8 cellular contexts compared by ENCODE assay signal in genomic region chr5:139341689-139342422, GRCh38. TPM values are rescaled to one million over a fixed set of nuclear protein-coding genes. Genes with fewer than 3 reads are reported as not detected.
A peak's percentile ranks its signal among the peaks of the same experiment; 100 is the strongest.
DNase-seq lines count a peak whose midpoint lies in the region; ATAC-seq and TF ChIP-seq lines count a peak whose summit lies in the region.

PAIP2 (plus strand) TSS chr5:139341854; CDS start chr5:139363785, 21,931 bp downstream.

- H3K4me1 Mint-ChIP-seq in T-helper 1 cell treated with Interleukin-12 subunit alpha and Interleukin-12 subunit beta and Interleukin-4 antibody, amounts not matched to agents 30 μg/mL and 1 μg/mL, for 36 hours (ENCODE audit: low read depth): peaks cover 33% of the 10 kb centered on the region

- H3K4me3 Mint-ChIP-seq in T-helper 1 cell treated with Interleukin-12 subunit alpha and Interleukin-12 subunit beta and Interleukin-4 antibody, amounts not matched to agents 30 μg/mL and 1 μg/mL, for 36 hours: peak within 1 kb of the TSS; percentile 97

- no peaks in the 10 kb centered on the region for H3K27me3 Mint-ChIP-seq in T-helper 1 cell treated with Interleukin-12 subunit alpha and Interleukin-12 subunit beta and Interleukin-4 antibody, amounts not matched to agents 30 μg/mL and 1 μg/mL, for 36 hours (ENCODE audit: low read depth)

- H3K4me3 ChIP-seq in left ventricle myocardium inferior (peak within 1 kb of the TSS; percentile 94), prostate gland (peak within 1 kb of the TSS; percentile 73 to 91), urinary bladder (ENCODE audit: low read depth, low read length) (peak within 1 kb of the TSS; percentile 68)

- H3K27ac ChIP-seq in left ventricle myocardium inferior (replicated peaks) (peak within 1 kb of the TSS; percentile 97), prostate gland (peak within 1 kb of the TSS; percentile 97 to 99), urinary bladder (ENCODE audit: low read depth) (peak within 1 kb of the TSS; percentile 99)

- H3K27ac Mint-ChIP-seq in T-helper 1 cell treated with Interleukin-12 subunit alpha and Interleukin-12 subunit beta and Interleukin-4 antibody, amounts not matched to agents 30 μg/mL and 1 μg/mL, for 36 hours: peak within 1 kb of the TSS; percentile 99

- DNase-seq in GM13977 (ENCODE audit: low spot score): peak; percentile 93
- peak; percentile 92 for DNase-seq in NCI-H1694 (lab: John Stamatoyannopoulos, UW)
- DNase-seq in amniotic stem cell (lab: John Stamatoyannopoulos, UW): peak; percentile 96
- peak; percentile 98 for DNase-seq in left ventricle myocardium inferior
- DNase-seq in prostate gland (ENCODE audit: low spot score): peak; percentile 96

- peak; percentile 82 for ATAC-seq in HG02884 (IDR thresholded peaks at IDR 0.05; ENCODE audit: unreplicated experiment)

- no peaks in the 10 kb centered on the region for H3K9me3 Mint-ChIP-seq in T-helper 1 cell treated with Interleukin-12 subunit alpha and Interleukin-12 subunit beta and Interleukin-4 antibody, amounts not matched to agents 30 μg/mL and 1 μg/mL, for 36 hours

- no peaks in the 10 kb centered on the region for H3K27me3 ChIP-seq in left ventricle myocardium inferior (ENCODE audit: low read depth)
- H3K27me3 ChIP-seq in prostate gland (replicated peaks; ENCODE audit: insufficient read depth): no peaks in the 10 kb centered on the region

- H3K9me3 ChIP-seq in left ventricle myocardium inferior (replicated peaks) (no peaks in the 10 kb centered on the region), prostate gland (no peaks in the 10 kb centered on the region)

- peak; percentile 96 for TF ChIP-seq POLR2A in prostate gland (IDR thresholded peaks at IDR 0.05)

- intact Hi-C loops in left ventricle myocardium inferior (cut with micrococcal nuclease) (no loop called here), prostate gland (cut with DNase I) (loop anchor here (5.0 kb wide), 1 partner anchor 50 kb away; the partner anchor contains the start of gene MATR3)

- in situ Hi-C loops in GM13977 (cut with MboI; ENCODE audit: low pct_unique_long_range_greater_than_20kb, low sequenced_read_pairs, unreplicated experiment): no loop called here

- TF ChIP-seq CTCF in GM13977 (IDR thresholded peaks at IDR 0.05; ENCODE audit: extremely low read depth, insufficient read depth, missing control alignments) (peak; percentile 86), left ventricle myocardium inferior (IDR thresholded peaks at IDR 0.05; ENCODE audit: borderline replicate concordance) (peak; percentile 80), prostate gland (IDR thresholded peaks at IDR 0.05) (peak; percentile 77 to 97 (median 87))

- WGBS in prostate gland: under 1% methylated on average over 65 of the region's 66 CpGs
- WGBS in urinary bladder: under 1% methylated on average over 66 of the region's 66 CpGs

- peaks cover 11% of the 10 kb centered on the region for H3K36me3 ChIP-seq in left ventricle myocardium inferior
- H3K36me3 ChIP-seq in prostate gland: no peaks in the 10 kb centered on the region
- no peaks in the 10 kb centered on the region for H3K36me3 ChIP-seq in urinary bladder (ENCODE audit: insufficient read depth)

- H3K4me1 ChIP-seq in left ventricle myocardium inferior (peaks cover 52% of the 10 kb centered on the region), prostate gland (replicated peaks) (peaks cover 4% of the 10 kb centered on the region), urinary bladder (ENCODE audit: insufficient read depth) (no peaks in the 10 kb centered on the region)

- peaks cover 12% of the 10 kb centered on the region for H3K36me3 Mint-ChIP-seq in T-helper 1 cell treated with Interleukin-12 subunit alpha and Interleukin-12 subunit beta and Interleukin-4 antibody, amounts not matched to agents 30 μg/mL and 1 μg/mL, for 36 hours (ENCODE audit: low read depth)

RNA-seq across cellular contexts. Expression of gene PAIP2, which starts in this region (rescaled TPM):
- total RNA-seq in left ventricle myocardium inferior: 148 TPM
- 100 to 1,000 TPM; 105 to 119 TPM for total RNA-seq in prostate gland
- total RNA-seq in urinary bladder: 91.9 TPM
- 110 TPM for polyA plus RNA-seq in urinary bladder

Comparison
In these comparisons a context has a peak if more than half of its experiments do, and no peak if none do; other contexts are left out.
1. Peak in every context shown above with its lines: DNase-seq, ATAC-seq, H3K4me3 ChIP-seq and H3K27ac ChIP-seq.